1 cellular context compared by ENCODE assay signal in the genomic region with DNA sequence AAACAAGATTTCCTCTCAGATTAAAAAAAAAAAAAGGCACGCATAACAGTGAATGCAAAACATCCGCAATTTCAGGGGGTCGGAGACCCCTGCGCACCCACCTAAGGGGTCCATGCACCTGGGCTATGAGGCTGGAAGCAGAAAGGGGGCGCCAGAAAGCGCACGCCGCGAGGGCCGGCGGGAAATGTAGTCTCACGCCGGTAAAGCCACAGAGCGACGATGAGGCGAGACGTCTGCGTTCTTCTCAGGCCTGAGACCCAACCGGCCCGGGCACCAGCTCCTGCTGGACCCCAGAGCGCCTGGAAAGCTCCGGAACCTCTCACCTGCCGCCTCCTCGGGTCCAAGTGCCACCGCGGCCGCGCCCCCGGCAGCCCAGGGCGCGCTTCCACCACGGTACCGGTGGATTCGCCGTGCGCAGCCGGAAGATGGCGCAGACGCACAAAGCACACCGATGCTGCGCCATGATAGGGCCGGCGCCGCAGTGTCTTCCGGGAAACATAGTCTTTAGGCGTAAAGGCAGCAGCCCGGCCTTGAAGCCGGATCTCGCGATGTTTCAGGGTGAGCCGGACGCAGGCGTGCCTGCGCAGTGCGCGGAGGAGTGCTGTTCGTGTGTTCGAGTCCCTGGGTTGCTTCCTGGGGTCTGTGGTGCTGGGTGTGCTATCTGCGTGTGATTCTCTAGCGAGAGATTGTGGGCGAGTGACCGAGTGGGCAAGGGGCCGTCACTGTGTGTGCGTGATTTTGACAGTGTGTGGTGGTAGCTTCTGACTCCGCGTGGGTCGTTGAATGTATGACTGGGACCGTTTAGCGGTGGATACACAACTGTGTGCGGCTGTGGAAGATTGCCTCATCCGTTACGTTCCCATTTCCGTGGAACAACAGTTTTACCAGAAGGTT.
TF ChIP-seq lines count a peak whose summit lies in the region.

TSS of gene ZNF582 (minus strand) at position 416 of the 894 bp plus-strand sequence. CDS start 1,782 bp downstream, outside the sequence.

TF ChIP-seq in HepG2, 621 proteins besides CTCF, POLR2A, EP300 and RAD21 (continued from another document and continues in another):
- TF ChIP-seq PAXIP1 (CRISPR knock-in tag; conservative IDR thresholded peaks at IDR 0.05) (no peak), MYC (CRISPR knock-in tag; IDR thresholded peaks at IDR 0.05; ENCODE audit: borderline replicate concordance) (peak; percentile 55; the same call in 1 of the 2 replicates), MED13 (CRISPR knock-in tag; IDR thresholded peaks at IDR 0.05) (no peak), STAG1 (CRISPR knock-in tag; IDR thresholded peaks at IDR 0.05) (peak; percentile 34), PHB2 (IDR thresholded peaks at IDR 0.05; ENCODE audit: partially characterized antibody) (no peak), ZFP36L2 (CRISPR knock-in tag; IDR thresholded peaks at IDR 0.05) (no peak), ZNF251 (CRISPR knock-in tag; IDR thresholded peaks at IDR 0.05) (0 out of 2 replicates have a peak, but pooled peaks have one; percentile 29), SNAPC2 (CRISPR knock-in tag; IDR thresholded peaks at IDR 0.05) (no peak), NFIC (IDR thresholded peaks at IDR 0.05; ENCODE audit: low read length) (no peak), YEATS4 (CRISPR knock-in tag; IDR thresholded peaks at IDR 0.05; ENCODE audit: borderline replicate concordance) (peak; percentile 47; the same call in 1 of the 2 replicates), ZNF512B (CRISPR knock-in tag; IDR thresholded peaks at IDR 0.05; ENCODE audit: borderline replicate concordance) (no peak), HDAC6 (IDR thresholded peaks at IDR 0.05; ENCODE audit: low read depth, low read length) (no peak), SETDB1 (CRISPR knock-in tag; IDR thresholded peaks at IDR 0.05; ENCODE audit: borderline replicate concordance) (no peak), ZNF543 (CRISPR knock-in tag; IDR thresholded peaks at IDR 0.05) (no peak), EED (CRISPR knock-in tag; IDR thresholded peaks at IDR 0.05) (peak; percentile 82), ZNF383 (CRISPR knock-in tag; IDR thresholded peaks at IDR 0.05; ENCODE audit: borderline replicate concordance) (no peak), NFYB (CRISPR knock-in tag; IDR thresholded peaks at IDR 0.05) (peak; percentile 69), PRMT3 (CRISPR knock-in tag; IDR thresholded peaks at IDR 0.05; ENCODE audit: borderline replicate concordance, low read depth) (no peak), THAP11 (CRISPR knock-in tag; IDR thresholded peaks at IDR 0.05) (peak; percentile 97), ZNF121 (CRISPR knock-in tag; IDR thresholded peaks at IDR 0.05) (no peak), ZFP90 (CRISPR knock-in tag; IDR thresholded peaks at IDR 0.05; ENCODE audit: borderline replicate concordance) (0 out of 2 replicates have a peak, but pooled peaks have one; percentile 63), ASH2L (IDR thresholded peaks at IDR 0.05; ENCODE audit: insufficient read length, low read depth, low read length) (peak; percentile 50), TMF1 (CRISPR knock-in tag; IDR thresholded peaks at IDR 0.05; ENCODE audit: low read depth) (no peak), KDM5A (IDR thresholded peaks at IDR 0.05; ENCODE audit: borderline replicate concordance, low read length) (peak; percentile 57; the same call in 1 of the 2 replicates), IRF2 (CRISPR knock-in tag; IDR thresholded peaks at IDR 0.05) (no peak; the same call in 1 of the 2 replicates), REXO4 (CRISPR knock-in tag; IDR thresholded peaks at IDR 0.05; ENCODE audit: borderline replicate concordance) (no peak), ZMYM3 (CRISPR knock-in tag; IDR thresholded peaks at IDR 0.05) (0 out of 2 replicates have a peak, but pooled peaks have one; percentile 36), MZF1 (CRISPR knock-in tag; IDR thresholded peaks at IDR 0.05; ENCODE audit: borderline replicate concordance) (no peak), ZNF674 (CRISPR knock-in tag; IDR thresholded peaks at IDR 0.05; ENCODE audit: low read depth) (no peak), HDAC2 (CRISPR knock-in tag; IDR thresholded peaks at IDR 0.05) (peak; percentile 18; the same call in 1 of the 2 replicates), PLRG1 (conservative IDR thresholded peaks at IDR 0.05) (no peak), ZBTB38 (CRISPR knock-in tag; IDR thresholded peaks at IDR 0.05) (peak; percentile 69)
- TF ChIP-seq, protein P1, sequence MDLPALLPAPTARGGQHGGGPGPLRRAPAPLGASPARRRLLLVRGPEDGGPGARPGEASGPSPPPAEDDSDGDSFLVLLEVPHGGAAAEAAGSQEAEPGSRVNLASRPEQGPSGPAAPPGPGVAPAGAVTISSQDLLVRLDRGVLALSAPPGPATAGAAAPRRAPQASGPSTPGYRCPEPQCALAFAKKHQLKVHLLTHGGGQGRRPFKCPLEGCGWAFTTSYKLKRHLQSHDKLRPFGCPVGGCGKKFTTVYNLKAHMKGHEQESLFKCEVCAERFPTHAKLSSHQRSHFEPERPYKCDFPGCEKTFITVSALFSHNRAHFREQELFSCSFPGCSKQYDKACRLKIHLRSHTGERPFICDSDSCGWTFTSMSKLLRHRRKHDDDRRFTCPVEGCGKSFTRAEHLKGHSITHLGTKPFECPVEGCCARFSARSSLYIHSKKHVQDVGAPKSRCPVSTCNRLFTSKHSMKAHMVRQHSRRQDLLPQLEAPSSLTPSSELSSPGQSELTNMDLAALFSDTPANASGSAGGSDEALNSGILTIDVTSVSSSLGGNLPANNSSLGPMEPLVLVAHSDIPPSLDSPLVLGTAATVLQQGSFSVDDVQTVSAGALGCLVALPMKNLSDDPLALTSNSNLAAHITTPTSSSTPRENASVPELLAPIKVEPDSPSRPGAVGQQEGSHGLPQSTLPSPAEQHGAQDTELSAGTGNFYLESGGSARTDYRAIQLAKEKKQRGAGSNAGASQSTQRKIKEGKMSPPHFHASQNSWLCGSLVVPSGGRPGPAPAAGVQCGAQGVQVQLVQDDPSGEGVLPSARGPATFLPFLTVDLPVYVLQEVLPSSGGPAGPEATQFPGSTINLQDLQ (CRISPR knock-in tag; IDR thresholded peaks at IDR 0.05) = no peak
- TF ChIP-seq, protein P2, sequence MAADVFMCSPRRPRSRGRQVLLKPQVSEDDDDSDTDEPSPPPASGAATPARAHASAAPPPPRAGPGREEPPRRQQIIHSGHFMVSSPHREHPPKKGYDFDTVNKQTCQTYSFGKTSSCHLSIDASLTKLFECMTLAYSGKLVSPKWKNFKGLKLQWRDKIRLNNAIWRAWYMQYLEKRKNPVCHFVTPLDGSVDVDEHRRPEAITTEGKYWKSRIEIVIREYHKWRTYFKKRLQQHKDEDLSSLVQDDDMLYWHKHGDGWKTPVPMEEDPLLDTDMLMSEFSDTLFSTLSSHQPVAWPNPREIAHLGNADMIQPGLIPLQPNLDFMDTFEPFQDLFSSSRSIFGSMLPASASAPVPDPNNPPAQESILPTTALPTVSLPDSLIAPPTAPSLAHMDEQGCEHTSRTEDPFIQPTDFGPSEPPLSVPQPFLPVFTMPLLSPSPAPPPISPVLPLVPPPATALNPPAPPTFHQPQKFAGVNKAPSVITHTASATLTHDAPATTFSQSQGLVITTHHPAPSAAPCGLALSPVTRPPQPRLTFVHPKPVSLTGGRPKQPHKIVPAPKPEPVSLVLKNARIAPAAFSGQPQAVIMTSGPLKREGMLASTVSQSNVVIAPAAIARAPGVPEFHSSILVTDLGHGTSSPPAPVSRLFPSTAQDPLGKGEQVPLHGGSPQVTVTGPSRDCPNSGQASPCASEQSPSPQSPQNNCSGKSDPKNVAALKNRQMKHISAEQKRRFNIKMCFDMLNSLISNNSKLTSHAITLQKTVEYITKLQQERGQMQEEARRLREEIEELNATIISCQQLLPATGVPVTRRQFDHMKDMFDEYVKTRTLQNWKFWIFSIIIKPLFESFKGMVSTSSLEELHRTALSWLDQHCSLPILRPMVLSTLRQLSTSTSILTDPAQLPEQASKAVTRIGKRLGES (CRISPR knock-in tag; IDR thresholded peaks at IDR 0.05; ENCODE audit: borderline replicate concordance) = no peak
- TF ChIP-seq, protein P3, sequence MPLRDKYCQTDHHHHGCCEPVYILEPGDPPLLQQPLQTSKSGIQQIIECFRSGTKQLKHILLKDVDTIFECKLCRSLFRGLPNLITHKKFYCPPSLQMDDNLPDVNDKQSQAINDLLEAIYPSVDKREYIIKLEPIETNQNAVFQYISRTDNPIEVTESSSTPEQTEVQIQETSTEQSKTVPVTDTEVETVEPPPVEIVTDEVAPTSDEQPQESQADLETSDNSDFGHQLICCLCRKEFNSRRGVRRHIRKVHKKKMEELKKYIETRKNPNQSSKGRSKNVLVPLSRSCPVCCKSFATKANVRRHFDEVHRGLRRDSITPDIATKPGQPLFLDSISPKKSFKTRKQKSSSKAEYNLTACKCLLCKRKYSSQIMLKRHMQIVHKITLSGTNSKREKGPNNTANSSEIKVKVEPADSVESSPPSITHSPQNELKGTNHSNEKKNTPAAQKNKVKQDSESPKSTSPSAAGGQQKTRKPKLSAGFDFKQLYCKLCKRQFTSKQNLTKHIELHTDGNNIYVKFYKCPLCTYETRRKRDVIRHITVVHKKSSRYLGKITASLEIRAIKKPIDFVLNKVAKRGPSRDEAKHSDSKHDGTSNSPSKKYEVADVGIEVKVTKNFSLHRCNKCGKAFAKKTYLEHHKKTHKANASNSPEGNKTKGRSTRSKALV (CRISPR knock-in tag; IDR thresholded peaks at IDR 0.05) = peak; percentile 30; the same call in 1 of the 2 replicates
- TF ChIP-seq, protein P4, sequence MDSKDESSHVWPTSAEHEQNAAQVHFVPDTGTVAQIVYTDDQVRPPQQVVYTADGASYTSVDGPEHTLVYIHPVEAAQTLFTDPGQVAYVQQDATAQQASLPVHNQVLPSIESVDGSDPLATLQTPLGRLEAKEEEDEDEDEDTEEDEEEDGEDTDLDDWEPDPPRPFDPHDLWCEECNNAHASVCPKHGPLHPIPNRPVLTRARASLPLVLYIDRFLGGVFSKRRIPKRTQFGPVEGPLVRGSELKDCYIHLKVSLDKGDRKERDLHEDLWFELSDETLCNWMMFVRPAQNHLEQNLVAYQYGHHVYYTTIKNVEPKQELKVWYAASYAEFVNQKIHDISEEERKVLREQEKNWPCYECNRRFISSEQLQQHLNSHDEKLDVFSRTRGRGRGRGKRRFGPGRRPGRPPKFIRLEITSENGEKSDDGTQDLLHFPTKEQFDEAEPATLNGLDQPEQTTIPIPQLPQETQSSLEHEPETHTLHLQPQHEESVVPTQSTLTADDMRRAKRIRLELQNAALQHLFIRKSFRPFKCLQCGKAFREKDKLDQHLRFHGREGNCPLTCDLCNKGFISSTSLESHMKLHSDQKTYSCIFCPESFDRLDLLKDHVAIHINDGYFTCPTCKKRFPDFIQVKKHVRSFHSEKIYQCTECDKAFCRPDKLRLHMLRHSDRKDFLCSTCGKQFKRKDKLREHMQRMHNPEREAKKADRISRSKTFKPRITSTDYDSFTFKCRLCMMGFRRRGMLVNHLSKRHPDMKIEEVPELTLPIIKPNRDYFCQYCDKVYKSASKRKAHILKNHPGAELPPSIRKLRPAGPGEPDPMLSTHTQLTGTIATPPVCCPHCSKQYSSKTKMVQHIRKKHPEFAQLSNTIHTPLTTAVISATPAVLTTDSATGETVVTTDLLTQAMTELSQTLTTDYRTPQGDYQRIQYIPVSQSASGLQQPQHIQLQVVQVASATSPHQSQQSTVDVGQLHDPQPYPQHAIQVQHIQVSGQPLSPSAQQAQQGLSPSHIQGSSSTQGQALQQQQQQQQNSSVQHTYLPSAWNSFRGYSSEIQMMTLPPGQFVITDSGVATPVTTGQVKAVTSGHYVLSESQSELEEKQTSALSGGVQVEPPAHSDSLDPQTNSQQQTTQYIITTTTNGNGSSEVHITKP (CRISPR knock-in tag; IDR thresholded peaks at IDR 0.05; ENCODE audit: low read depth) = no peak
- TF ChIP-seq, protein P5, sequence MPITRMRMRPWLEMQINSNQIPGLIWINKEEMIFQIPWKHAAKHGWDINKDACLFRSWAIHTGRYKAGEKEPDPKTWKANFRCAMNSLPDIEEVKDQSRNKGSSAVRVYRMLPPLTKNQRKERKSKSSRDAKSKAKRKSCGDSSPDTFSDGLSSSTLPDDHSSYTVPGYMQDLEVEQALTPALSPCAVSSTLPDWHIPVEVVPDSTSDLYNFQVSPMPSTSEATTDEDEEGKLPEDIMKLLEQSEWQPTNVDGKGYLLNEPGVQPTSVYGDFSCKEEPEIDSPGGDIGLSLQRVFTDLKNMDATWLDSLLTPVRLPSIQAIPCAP (CRISPR knock-in tag; IDR thresholded peaks at IDR 0.05; ENCODE audit: low read depth) = no peak
